ENCODE assay signal across 8 cellular contexts in the genomic region with DNA sequence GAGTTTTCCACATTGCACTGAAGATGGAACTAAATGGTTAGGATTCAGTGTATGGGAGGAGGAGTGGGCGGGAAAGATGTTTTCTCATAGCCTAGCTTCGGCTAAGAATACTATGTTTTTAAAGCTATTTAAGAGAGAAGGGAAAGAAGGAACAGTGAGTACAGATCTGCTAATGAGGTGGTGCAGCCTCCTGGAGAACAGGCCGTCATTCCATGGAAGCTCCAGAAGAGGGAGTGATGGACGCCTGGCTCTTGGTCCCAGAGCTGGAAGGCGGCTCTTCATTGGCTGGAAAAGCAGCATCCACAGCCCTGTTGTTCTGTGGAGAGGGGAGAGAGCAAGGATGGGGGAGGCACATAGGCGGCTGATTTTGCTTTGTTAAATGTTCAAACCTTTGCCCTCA. TPM values are rescaled to one million over a fixed set of nuclear protein-coding genes. Genes with fewer than 3 reads are reported as not detected.
DNase-seq lines count a peak whose midpoint lies in the region; TF ChIP-seq lines count a peak whose summit lies in the region.

No MANE protein-coding gene starts in this region.

- H3K27ac ChIP-seq in dorsolateral prefrontal cortex: peak overlapping the region in 58 of 59 donors; percentile 16 to 92 (median 82)

- H3K4me3 ChIP-seq in dorsolateral prefrontal cortex: peak overlapping the region in 1 of 59 donors; percentile 12

- DNase-seq in ACHN (peak; percentile 64), KBM-7 (peak; percentile 4), dorsolateral prefrontal cortex (peak in 9 of 10 donors; percentile 26 to 85 (median 71)), left kidney (ENCODE audit: low read depth, low spot score) (peak; percentile 64), CD1c-positive myeloid dendritic cell (ENCODE audit: extremely low spot score) (no peak)
- DNase-seq in activated CD8-positive, alpha-beta memory T cell treated with anti-CD3 and anti-CD28 coated beads, Interleukin-2, amount 50 U/mL, for 4 hours: no peak
- no peak for DNase-seq in stimulated activated CD8-positive, alpha-beta memory T cell treated with anti-CD3 and anti-CD28 coated beads, Interleukin-4, amount 100 ng/mL, for 48 hours
- DNase-seq in activated effector memory CD4-positive, alpha-beta T cell treated with anti-CD3 and anti-CD28 coated beads, Interleukin-2, amount 50 U/mL, for 16 hours: no peak

- H3K27me3 ChIP-seq in dorsolateral prefrontal cortex: no peaks in the 10 kb centered on the region

- in situ Hi-C loops in ACHN (cut with HindIII; ENCODE audit: low pct_ligation_motif_present, low pct_unique_long_range_greater_than_20kb, low sequenced_read_pairs) (loop anchor here (25.0 kb wide), 1 partner anchor 97 kb away; a partner anchor contains a TSS), KBM-7 (cut with MboI; ENCODE audit: low pct_unique_long_range_greater_than_20kb, low sequenced_read_pairs) (loop anchor here (25.0 kb wide), 1 partner anchor 97 kb away; a partner anchor contains a TSS)

- intact Hi-C loops in dorsolateral prefrontal cortex (cut with DNase I): loop anchor here in 1 of 2 donors (5.0 kb wide), 1 partner anchor 37 kb away; no protein-coding TSS in a partner anchor

- TF ChIP-seq CTCF in dorsolateral prefrontal cortex (IDR thresholded peaks at IDR 0.05 in 54 of 56, conservative IDR thresholded peaks at IDR 0.05 in 2 of 56; ENCODE audit: low read depth in 1 of 56, partially characterized antibody in 56 of 56): peak in 48 of 56 donors; percentile 20 to 74 (median 45)

RNA-seq across cellular contexts. Expression of a gene that starts 6.9 kb away (rescaled TPM):
- 100 to 1,000 TPM in 8 of 120 experiments, 10 to 100 TPM in 112; 18.6 to 116 (median 67.4) TPM for total RNA-seq in dorsolateral prefrontal cortex

Comparison
In these comparisons a context has a peak if more than half of its experiments do, and no peak if none do; other contexts are left out.
1. DNase-seq: peak in ACHN (single experiment), KBM-7 (single experiment), dorsolateral prefrontal cortex (9 of 10) and left kidney (single experiment); none in activated CD8-positive, alpha-beta memory T cell treated with anti-CD3 and anti-CD28 coated beads, Interleukin-2, amount 50 U/mL, for 4 hours (single experiment), stimulated activated CD8-positive, alpha-beta memory T cell treated with anti-CD3 and anti-CD28 coated beads, Interleukin-4, amount 100 ng/mL, for 48 hours (single experiment), activated effector memory CD4-positive, alpha-beta T cell treated with anti-CD3 and anti-CD28 coated beads, Interleukin-2, amount 50 U/mL, for 16 hours (single experiment) and CD1c-positive myeloid dendritic cell (single experiment).